8 cellular contexts compared by ENCODE assay signal in the genomic region with DNA sequence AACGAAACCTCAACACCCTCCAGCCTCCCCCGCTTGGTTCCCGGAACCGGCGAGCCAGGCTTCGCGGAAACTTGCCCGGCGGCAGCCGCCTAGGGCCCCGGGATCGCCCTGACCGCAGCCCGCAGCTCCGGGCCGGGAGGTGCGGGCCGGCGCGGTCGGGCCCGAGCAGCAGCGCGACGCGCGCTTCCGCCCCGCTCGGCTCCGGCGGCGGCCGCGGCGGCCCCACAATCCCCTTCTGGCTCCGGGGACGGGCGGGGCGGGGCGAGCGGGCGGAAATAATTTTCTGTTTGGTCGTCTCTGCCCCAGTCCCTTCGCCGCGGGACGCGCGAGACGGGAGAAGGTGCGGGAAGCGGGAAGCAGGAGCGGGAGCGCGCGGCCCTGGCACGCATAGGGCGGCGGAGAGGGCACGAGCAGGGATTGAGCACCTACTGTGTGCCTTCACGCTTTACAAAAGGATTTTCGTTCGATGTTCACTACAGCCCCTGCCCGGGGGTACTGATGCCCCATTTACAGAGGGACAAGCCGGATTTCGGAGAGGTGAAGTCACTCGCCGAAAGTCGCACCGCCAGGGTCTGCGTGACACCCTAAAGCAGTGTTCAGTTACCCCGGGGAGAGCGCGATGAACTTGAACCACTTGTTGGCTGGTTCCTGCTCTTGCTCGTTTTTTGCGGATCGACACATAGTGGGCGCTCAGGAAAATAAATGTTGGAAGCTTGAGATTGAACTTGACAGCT. TPM values are rescaled to one million over a fixed set of nuclear protein-coding genes. Genes with fewer than 3 reads are reported as not detected.
DNase-seq lines count a peak whose midpoint lies in the region; ATAC-seq and TF ChIP-seq lines count a peak whose summit lies in the region.

No MANE protein-coding gene starts in this region.

- H3K4me3 ChIP-seq in Caco-2 (ENCODE audit: low read depth, low read length): peak overlapping the region; percentile 71
- H3K4me3 ChIP-seq in transverse colon: peak overlapping the region; percentile 74 to 95 (median 92)

- peak overlapping the region; percentile 95 for H3K4me3 Mint-ChIP-seq in Caco-2 (ENCODE audit: unreplicated experiment)

- intact Hi-C loops in Caco-2 (cut with micrococcal nuclease; ENCODE audit: unreplicated experiment) (loop anchor here (2.0 to 10.0 kb wide), 2 partner anchors 16 to 988 kb away; no protein-coding TSS in a partner anchor), left cardiac atrium (cut with DNase I) (loop anchor here in 1 of 2 donors (5.0 kb wide), 1 partner anchor 45 kb away; the partner anchor contains the start of gene PCGF2), posterior cingulate gyrus (cut with DNase I) (no loop called here), transverse colon (cut with DNase I; ENCODE audit: low total_unique reads) (loop anchor here (2.0 kb wide), 1 partner anchor 28 kb away; the partner anchor contains the start of gene CISD3)

- peaks cover 24% of the 10 kb centered on the region for H3K4me1 Mint-ChIP-seq in Caco-2 (ENCODE audit: low read depth, unreplicated experiment)

- CTCF ChIA-PET in Caco-2 (lab: Charles Lee): no interaction called here

- H3K9me3 ChIP-seq in Caco-2: no peaks in the 10 kb centered on the region
- H3K9me3 ChIP-seq in transverse colon: no peaks in the 10 kb centered on the region

- no peaks in the 10 kb centered on the region for H3K36me3 ChIP-seq in Caco-2 (ENCODE audit: control insufficient read depth, insufficient read depth, low read length)
- no peaks in the 10 kb centered on the region for H3K36me3 ChIP-seq in transverse colon

- TF ChIP-seq EP300 in transverse colon (IDR thresholded peaks at IDR 0.05; ENCODE audit: low read depth): no peak

- TF ChIP-seq CTCF in Caco-2 (IDR thresholded peaks at IDR 0.05; ENCODE audit: insufficient read depth in 1 of 2, low read depth in 1 of 2, low read length in 1 of 2, severe bottlenecking in 1 of 2, unreplicated experiment in 1 of 2): no peak
- TF ChIP-seq CTCF in transverse colon (IDR thresholded peaks at IDR 0.05): peak in 1 of 5 experiments; percentile 11

- in situ Hi-C loops in transverse colon (cut with MboI; ENCODE audit: low pct_ligation_motif_present in 1 of 4, low pct_unique_long_range_greater_than_20kb in 1 of 4, low sequenced_read_pairs in 3 of 4): no loop called here

- H3K27me3 ChIP-seq in Caco-2 (replicated peaks; ENCODE audit: control insufficient read depth, insufficient read depth, low read length) (no peaks in the 10 kb centered on the region), transverse colon (no peaks in the 10 kb centered on the region)

- H3K9me3 Mint-ChIP-seq in Caco-2 (ENCODE audit: unreplicated experiment): no peaks in the 10 kb centered on the region

- POLR2A ChIA-PET in Caco-2 (lab: Charles Lee): no interaction called here

- WGBS in transverse colon (ENCODE audit: low coverage in 1 of 2), 2 donors: 0% methylated on average over 60 of the region's 79 CpGs; no CpG with 5 or more reads in 1 of the 2 donors

- H3K27ac Mint-ChIP-seq in Caco-2 (ENCODE audit: unreplicated experiment): peak overlapping the region; percentile 81

- H3K27ac ChIP-seq in transverse colon: peak overlapping the region; percentile 99

- peak; percentile 87 for TF ChIP-seq POLR2A in transverse colon (IDR thresholded peaks at IDR 0.05)

- H3K36me3 Mint-ChIP-seq in Caco-2 (ENCODE audit: insufficient read depth, unreplicated experiment): peaks cover 25% of the 10 kb centered on the region

- no peaks in the 10 kb centered on the region for H3K27me3 Mint-ChIP-seq in Caco-2 (ENCODE audit: insufficient read depth, unreplicated experiment)

- peak; percentile 28 for ATAC-seq in GM21717 (IDR thresholded peaks at IDR 0.05; ENCODE audit: unreplicated experiment)
- peak; percentile 73 to 82 for ATAC-seq in left cardiac atrium

- peak; percentile 89 to 92 for DNase-seq in Caco-2
- DNase-seq in NCI-H1048 (lab: John Stamatoyannopoulos, UW): peak; percentile 74
- peak; percentile 85 for DNase-seq in SW480 (ENCODE audit: low spot score)
- peak; percentile 72 for DNase-seq in amniotic epithelial cell (ENCODE audit: low read depth)
- DNase-seq in left cardiac atrium: peak; percentile 91
- peak; percentile 69 to 96 (median 78) for DNase-seq in posterior cingulate gyrus
- DNase-seq in transverse colon: peak; percentile 91

- H3K4me1 ChIP-seq in Caco-2: peaks cover 39% of the 10 kb centered on the region
- peaks cover 14 to 39% (median 29%) of the 10 kb centered on the region in 4 donors for H3K4me1 ChIP-seq in transverse colon

- TSS peak; percentile 83 for BruUV-seq in Caco-2 (replicated peaks; lab: Mats Ljungman, UMichigan)

RNA-seq across cellular contexts. Expression of gene MLLT6, which starts 2.7 kb away (rescaled TPM):
- total RNA-seq in Caco-2 (2022) (69.7 and 72.5 TPM in 2 replicates), left cardiac atrium (10 to 100 TPM; 76.1 to 88.9 TPM), transverse colon (100 to 1,000 TPM in 2 of 4 donors, 10 to 100 TPM in 2; 68.7 to 272 (median 100) TPM)

RNA-seq across cellular contexts. Expression of gene EPOP, which starts 27.6 kb away (rescaled TPM):
- total RNA-seq in Caco-2 (2022) (17.1 and 19.1 TPM in 2 replicates), left cardiac atrium (1 to 10 TPM; 1.4 to 3.9 TPM), transverse colon (1 to 10 TPM in 1 of 4 donors, under 1 TPM in 3; 0.14 to 3.8 (median 0.61) TPM)

RNA-seq across cellular contexts. Expression of gene CISD3, which starts 27.8 kb away (rescaled TPM):
- total RNA-seq in Caco-2 (2022) (16.6 and 18.3 TPM in 2 replicates), left cardiac atrium (10 to 100 TPM; 51.1 to 66.2 TPM), transverse colon (10 to 100 TPM; 11.2 to 35.0 (median 20.5) TPM)

RNA-seq across cellular contexts. Expression of gene PCGF2, which starts 45.8 kb away (rescaled TPM):
- 91.3 and 95.1 TPM in 2 replicates for total RNA-seq in Caco-2 (2022)
- total RNA-seq in left cardiac atrium: 10 to 100 TPM; 28.2 to 45.2 TPM
- 10 to 100 TPM in 3 of 4 donors, 1 to 10 TPM in 1; 9.1 to 41.9 (median 12.2) TPM for total RNA-seq in transverse colon

RNA-seq across cellular contexts. Expression of gene PSMB3, which starts 50.2 kb away (rescaled TPM):
- 427 and 465 TPM in 2 replicates for total RNA-seq in Caco-2 (2022)
- 100 to 1,000 TPM; 139 to 163 TPM for total RNA-seq in left cardiac atrium
- 100 to 1,000 TPM; 137 to 169 (median 159) TPM for total RNA-seq in transverse colon

Comparison
In these comparisons a context has a peak if more than half of its experiments do, and no peak if none do; other contexts are left out.
1. Peak in every context shown above with its lines: DNase-seq, ATAC-seq, H3K4me3 ChIP-seq and H3K27ac ChIP-seq.